In genomic region chr5:97427235-97427634, GRCh38 we compare ENCODE assay signal across 27 cellular contexts.
DNase-seq lines count a peak whose midpoint lies in the region; ATAC-seq and TF ChIP-seq lines count a peak whose summit lies in the region.
"Had no signal": no experiment of that assay in that cellular context is flagged by ENCODE, and none has a peak within 500 bp of the region (broad histone marks: within the 10 kb centered on the region; RNA-seq: fewer than 3 reads in every experiment).

No MANE protein-coding gene starts in this region.

- H3K27ac Mint-ChIP-seq in GM23338: no peak overlapping the region
- H3K27ac Mint-ChIP-seq: CD4-positive, alpha-beta T cell had no signal

- no peaks in the 10 kb centered on the region for H4K20me1 ChIP-seq in GM23338 (replicated peaks; ENCODE audit: insufficient read depth)
- no peaks in the 10 kb centered on the region for H4K20me1 ChIP-seq in osteoblast (ENCODE audit: insufficient read depth, low read length)

- H3K79me2 ChIP-seq in GM23338 (replicated peaks; ENCODE audit: insufficient read depth) (no peaks in the 10 kb centered on the region), osteoblast (ENCODE audit: insufficient read depth, low read length) (no peaks in the 10 kb centered on the region)

- DNase-seq in GM23338 (ENCODE audit: low spot score): peak; percentile 48
- no peak for DNase-seq in brain microvascular endothelial cell
- peak; percentile 6 for DNase-seq in fibroblast of pulmonary artery (ENCODE audit: low read depth)
- DNase-seq in osteoblast (ENCODE audit: insufficient read length, low spot score, missing footprints): no peak
- DNase-seq in islet precursor cell: no peak
- no peak for DNase-seq in ascending aorta (ENCODE audit: low spot score in 2 of 2)
- DNase-seq: BE2C; CD4-positive, alpha-beta T cell; DMS53; GM23248; HCEC 1CT; KBM-7; MG63; NCI-H1105 treated with DMSO at 0.1 percent for 48 hours; NCI-H146; NCI-H1930; NCI-H2107; NCI-H446; NCI-H524 treated with DMSO at 0.1 percent for 48 hours; NCI-H774; NK-92 treated with Interleukin-12 subunit alpha and Interleukin-12 subunit beta, amount 100 ng/mL, for 24 hours; PC-3; SJCRH30 had no signal

- H3K27ac ChIP-seq in GM23338 (ENCODE audit: low read depth) (no peak overlapping the region), brain microvascular endothelial cell (no peak overlapping the region), osteoblast (ENCODE audit: low read depth, low read length) (no peak overlapping the region), ascending aorta (no peak overlapping the region)
- H3K27ac ChIP-seq: GM23248, SJCRH30 had no signal

- H3K4me2 ChIP-seq in GM23338: no peak overlapping the region
- no peak overlapping the region for H3K4me2 ChIP-seq in osteoblast (ENCODE audit: insufficient read depth, low read length)

- H3K27me3 Mint-ChIP-seq in GM23338 (ENCODE audit: insufficient read depth, low read depth, poor library complexity): peaks cover 2% of the 10 kb centered on the region

- peak; percentile 62 for ATAC-seq in GM23338
- ATAC-seq in HG03095 (IDR thresholded peaks at IDR 0.05; ENCODE audit: unreplicated experiment): no peak
- ATAC-seq in GM18867 (IDR thresholded peaks at IDR 0.05; ENCODE audit: unreplicated experiment): no peak
- ATAC-seq: PC-3, Right ventricle myocardium inferior, SK-N-SH treated with all-trans-retinoic acid at 6 μM for 48 hours had no signal

- H3K36me3 Mint-ChIP-seq in GM23338 (ENCODE audit: low read depth): no peaks in the 10 kb centered on the region

- H3K4me1 Mint-ChIP-seq in GM23338: no peaks in the 10 kb centered on the region

- no peaks in the 10 kb centered on the region for H3K27me3 ChIP-seq in GM23338 (ENCODE audit: insufficient read depth)
- H3K27me3 ChIP-seq in brain microvascular endothelial cell (replicated peaks): no peaks in the 10 kb centered on the region
- H3K27me3 ChIP-seq in osteoblast (ENCODE audit: insufficient read depth, low read length): no peaks in the 10 kb centered on the region
- no peaks in the 10 kb centered on the region for H3K27me3 ChIP-seq in ascending aorta
- H3K27me3 ChIP-seq: BE2C, SJCRH30 had no signal

- in situ Hi-C loops in brain microvascular endothelial cell (cut with HindIII; ENCODE audit: low pct_ligation_motif_present, low sequenced_read_pairs): no loop called here

- no peaks in the 10 kb centered on the region for H3K9me3 Mint-ChIP-seq in GM23338
- H3K9me3 Mint-ChIP-seq: CD4-positive, alpha-beta T cell had no signal

- H3K4me3 Mint-ChIP-seq in GM23338: no peak overlapping the region
- H3K4me3 Mint-ChIP-seq: CD4-positive, alpha-beta T cell had no signal

- H3F3A ChIP-seq in GM23338 (replicated peaks; ENCODE audit: low read depth): no peaks in the 10 kb centered on the region

- no peaks in the 10 kb centered on the region for H3K4me1 ChIP-seq in GM23338 (ENCODE audit: insufficient read depth)
- H3K4me1 ChIP-seq in osteoblast (ENCODE audit: insufficient read depth, low read length): no peaks in the 10 kb centered on the region
- no peaks in the 10 kb centered on the region for H3K4me1 ChIP-seq in ascending aorta
- H3K4me1 ChIP-seq: BE2C, SJCRH30 had no signal

- intact Hi-C loops in ascending aorta (cut with DNase I): no loop called here

- H3K9me3 ChIP-seq in osteoblast (ENCODE audit: low read depth, low read length) (no peaks in the 10 kb centered on the region), ascending aorta (no peaks in the 10 kb centered on the region)
- H3K9me3 ChIP-seq: BE2C, MG63, SJCRH30 had no signal

- TF ChIP-seq CTCF in GM23338 (conservative IDR thresholded peaks at IDR 0.05; ENCODE audit: low read depth in 2 of 2): peak; percentile 29 to 50
- TF ChIP-seq CTCF in brain microvascular endothelial cell (IDR thresholded peaks at IDR 0.05; ENCODE audit: low read depth, low read length, missing control alignments): peak; percentile 3
- TF ChIP-seq CTCF in fibroblast of pulmonary artery (IDR thresholded peaks at IDR 0.05; ENCODE audit: low read length, missing control alignments): no peak
- peak; percentile 4 for TF ChIP-seq CTCF in osteoblast (IDR thresholded peaks at IDR 0.05; ENCODE audit: extremely low read depth, low read depth, low read length)
- no peak for TF ChIP-seq CTCF in ascending aorta (IDR thresholded peaks at IDR 0.05)

- no peaks in the 10 kb centered on the region for H3K36me3 ChIP-seq in GM23338 (ENCODE audit: insufficient read depth)
- no peaks in the 10 kb centered on the region for H3K36me3 ChIP-seq in brain microvascular endothelial cell (replicated peaks)
- H3K36me3 ChIP-seq in osteoblast (ENCODE audit: insufficient read depth, low read length): no peaks in the 10 kb centered on the region
- H3K36me3 ChIP-seq in ascending aorta: no peaks in the 10 kb centered on the region
- H3K36me3 ChIP-seq: BE2C, MG63, SJCRH30 had no signal

- H3K4me3 ChIP-seq in GM23338: no peak overlapping the region
- H3K4me3 ChIP-seq in brain microvascular endothelial cell (ENCODE audit: low read depth, low read length): no peak overlapping the region
- no peak overlapping the region for H3K4me3 ChIP-seq in fibroblast of pulmonary artery (replicated peaks; ENCODE audit: low read depth, low read length)
- H3K4me3 ChIP-seq in osteoblast (ENCODE audit: insufficient read depth, low read length): no peak overlapping the region
- no peak overlapping the region for H3K4me3 ChIP-seq in ascending aorta
- H3K4me3 ChIP-seq: GM23248, MG63, SJCRH30 had no signal

- H2AFZ ChIP-seq in GM23338 (no peak overlapping the region), osteoblast (ENCODE audit: low read length) (no peak overlapping the region)
- H2AFZ ChIP-seq: GM23248 had no signal

- H3K9me2 ChIP-seq in GM23338 (ENCODE audit: insufficient read depth): no peaks in the 10 kb centered on the region

TF ChIP-seq in GM23338, 12 proteins besides CTCF, POLR2A, EP300 and RAD21 (continues in another document):
- TF ChIP-seq, protein P1, sequence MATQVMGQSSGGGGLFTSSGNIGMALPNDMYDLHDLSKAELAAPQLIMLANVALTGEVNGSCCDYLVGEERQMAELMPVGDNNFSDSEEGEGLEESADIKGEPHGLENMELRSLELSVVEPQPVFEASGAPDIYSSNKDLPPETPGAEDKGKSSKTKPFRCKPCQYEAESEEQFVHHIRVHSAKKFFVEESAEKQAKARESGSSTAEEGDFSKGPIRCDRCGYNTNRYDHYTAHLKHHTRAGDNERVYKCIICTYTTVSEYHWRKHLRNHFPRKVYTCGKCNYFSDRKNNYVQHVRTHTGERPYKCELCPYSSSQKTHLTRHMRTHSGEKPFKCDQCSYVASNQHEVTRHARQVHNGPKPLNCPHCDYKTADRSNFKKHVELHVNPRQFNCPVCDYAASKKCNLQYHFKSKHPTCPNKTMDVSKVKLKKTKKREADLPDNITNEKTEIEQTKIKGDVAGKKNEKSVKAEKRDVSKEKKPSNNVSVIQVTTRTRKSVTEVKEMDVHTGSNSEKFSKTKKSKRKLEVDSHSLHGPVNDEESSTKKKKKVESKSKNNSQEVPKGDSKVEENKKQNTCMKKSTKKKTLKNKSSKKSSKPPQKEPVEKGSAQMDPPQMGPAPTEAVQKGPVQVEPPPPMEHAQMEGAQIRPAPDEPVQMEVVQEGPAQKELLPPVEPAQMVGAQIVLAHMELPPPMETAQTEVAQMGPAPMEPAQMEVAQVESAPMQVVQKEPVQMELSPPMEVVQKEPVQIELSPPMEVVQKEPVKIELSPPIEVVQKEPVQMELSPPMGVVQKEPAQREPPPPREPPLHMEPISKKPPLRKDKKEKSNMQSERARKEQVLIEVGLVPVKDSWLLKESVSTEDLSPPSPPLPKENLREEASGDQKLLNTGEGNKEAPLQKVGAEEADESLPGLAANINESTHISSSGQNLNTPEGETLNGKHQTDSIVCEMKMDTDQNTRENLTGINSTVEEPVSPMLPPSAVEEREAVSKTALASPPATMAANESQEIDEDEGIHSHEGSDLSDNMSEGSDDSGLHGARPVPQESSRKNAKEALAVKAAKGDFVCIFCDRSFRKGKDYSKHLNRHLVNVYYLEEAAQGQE (IDR thresholded peaks at IDR 0.05; ENCODE audit: unreplicated experiment): no peak
- no peak for TF ChIP-seq EZH2phosphoT487 (IDR thresholded peaks at IDR 0.05; ENCODE audit: unreplicated experiment)
- TF ChIP-seq STAT1 (IDR thresholded peaks at IDR 0.05; ENCODE audit: unreplicated experiment): no peak
- no peak for TF ChIP-seq ZNF331 (CRISPR knock-in tag; IDR thresholded peaks at IDR 0.05; ENCODE audit: low read depth)
- no peak for TF ChIP-seq CREB1 (CRISPR knock-in tag; IDR thresholded peaks at IDR 0.05; ENCODE audit: low read depth)

Comparison
In these comparisons a context has a peak if more than half of its experiments do, and no peak if none do; other contexts are left out.
1. DNase-seq: peak in GM23338 (single experiment) and fibroblast of pulmonary artery (single experiment); none in brain microvascular endothelial cell (single experiment), osteoblast (single experiment), islet precursor cell (single experiment) and ascending aorta (0 of 2).
2. CTCF ChIP-seq: peak in GM23338 (2 of 2), brain microvascular endothelial cell (single experiment) and osteoblast (single experiment); none in fibroblast of pulmonary artery (single experiment) and ascending aorta (0 of 3).